ENCODE assay signal across 15 cellular contexts in the genomic region with DNA sequence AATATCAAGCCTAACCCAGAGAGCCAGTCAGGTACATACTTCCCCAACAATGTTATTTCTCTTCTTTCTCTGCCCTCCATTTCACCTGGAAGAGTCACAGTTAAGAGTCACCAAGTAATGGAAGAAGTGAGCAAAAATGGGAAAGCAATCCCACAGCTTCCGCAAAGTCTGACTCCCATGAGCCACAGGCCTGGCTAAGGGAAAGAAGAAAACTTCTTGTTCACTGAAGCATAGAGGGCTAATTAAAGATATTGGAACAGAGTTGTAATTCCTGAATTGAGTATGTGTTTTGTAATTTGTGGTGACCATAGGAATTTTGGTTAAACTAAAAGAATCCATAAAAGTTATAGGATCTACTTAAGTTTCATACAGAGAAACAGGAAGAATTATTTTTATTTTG.
DNase-seq lines count a peak whose midpoint lies in the region; ATAC-seq, FAIRE-seq and TF ChIP-seq lines count a peak whose summit lies in the region.
"Had no signal": no experiment of that assay in that cellular context is flagged by ENCODE, and none has a peak within 500 bp of the region (broad histone marks: within the 10 kb centered on the region; RNA-seq: fewer than 3 reads in every experiment).

No MANE protein-coding gene starts in this region.

- no peak overlapping the region for H3K4me3 Mint-ChIP-seq in GM23338
- no peak overlapping the region for H3K4me3 Mint-ChIP-seq in astrocyte (ENCODE audit: unreplicated experiment)
- H3K4me3 Mint-ChIP-seq in nephron progenitor cell, result no peak overlapping the region
- no peak overlapping the region for H3K4me3 Mint-ChIP-seq in activated naive CD4-positive, alpha-beta T cell treated with anti-CD3 and anti-CD28 coated beads, Interleukin-2, amount 10 ng/mL, durations not matched to agents 7 days and 5 days
- H3K4me3 Mint-ChIP-seq: CD8-positive, alpha-beta memory T cell; H9 had no signal

- no peak for TF ChIP-seq CTCF in GM23338 (conservative IDR thresholded peaks at IDR 0.05; ENCODE audit: low read depth in 2 of 2)
- TF ChIP-seq CTCF in astrocyte (IDR thresholded peaks at IDR 0.05; ENCODE audit: insufficient read depth, low read depth, low read length), result no peak
- no peak for TF ChIP-seq CTCF in H1 (IDR thresholded peaks at IDR 0.05; ENCODE audit: control extremely low read depth in 1 of 3, insufficient read depth in 1 of 3, low read depth in 1 of 3, low read length in 3 of 3)
- TF ChIP-seq CTCF in nephron progenitor cell (IDR thresholded peaks at IDR 0.05), result no peak
- TF ChIP-seq CTCF in GM13977 (IDR thresholded peaks at IDR 0.05; ENCODE audit: extremely low read depth, insufficient read depth, missing control alignments), result no peak

- no peak overlapping the region for H2BK12ac ChIP-seq in H1 (ENCODE audit: low read depth, low read length)

- H3K4me2 ChIP-seq in GM23338 (no peak overlapping the region), astrocyte (ENCODE audit: low read length) (no peak overlapping the region), H1 (ENCODE audit: insufficient read depth in 1 of 2, low read depth in 2 of 2, low read length in 2 of 2) (no peak overlapping the region)

- H3K4me3 ChIP-seq in GM23338 (no peak overlapping the region), astrocyte (ENCODE audit: insufficient read depth, low read depth, low read length) (no peak overlapping the region), H1 (ENCODE audit: extremely low read depth in 1 of 4, insufficient read depth in 2 of 4, low read depth in 3 of 4, low read length in 4 of 4) (no peak overlapping the region)
- H3K4me3 ChIP-seq: GM23248 had no signal

- no peaks in the 10 kb centered on the region for H3F3A ChIP-seq in GM23338 (replicated peaks; ENCODE audit: low read depth)

- no peaks in the 10 kb centered on the region for H3K79me1 ChIP-seq in H1 (ENCODE audit: low read depth, low read length)

- H3K27ac Mint-ChIP-seq in GM23338, result no peak overlapping the region
- H3K27ac Mint-ChIP-seq in astrocyte (ENCODE audit: unreplicated experiment), result no peak overlapping the region
- H3K27ac Mint-ChIP-seq in nephron progenitor cell, result peak overlapping the region; percentile 45
- no peak overlapping the region for H3K27ac Mint-ChIP-seq in activated naive CD4-positive, alpha-beta T cell treated with anti-CD3 and anti-CD28 coated beads, Interleukin-2, amount 10 ng/mL, durations not matched to agents 7 days and 5 days
- H3K27ac Mint-ChIP-seq: CD8-positive, alpha-beta memory T cell; H9 had no signal

- no peak for TF ChIP-seq RAD21 in H1 (IDR thresholded peaks at IDR 0.05 in 1 of 2, conservative IDR thresholded peaks at IDR 0.05 in 1 of 2; ENCODE audit: low read depth in 2 of 2, low read length in 2 of 2)

- WGBS in H1 (ENCODE audit: extremely low coverage in 1 of 2, insufficient coverage in 1 of 2, insufficient read length in 1 of 2, insufficient replicate concordance in 2 of 2, low coverage in 1 of 2, low lambda C conversion rate in 2 of 2, missing lambda C conversion rate in 1 of 2), 2 experiments, result 88% methylated on average over 1 of the region's 1 CpG; no CpG with 5 or more reads in 1 of the 2 experiments

- H3K9me2 ChIP-seq in GM23338 (ENCODE audit: insufficient read depth), result no peaks in the 10 kb centered on the region

- no peak overlapping the region for H2AK5ac ChIP-seq in H1 (ENCODE audit: low read depth, low read length)

- peak overlapping the region; percentile 9; the same call in 1 of the 2 replicates for H2AFZ ChIP-seq in GM23338
- no peak overlapping the region for H2AFZ ChIP-seq in astrocyte (ENCODE audit: low read depth, low read length)
- 0 out of 2 replicates have a peak overlapping the region, but pooled peaks have one; percentile 16 for H2AFZ ChIP-seq in H1 (ENCODE audit: low read length)
- H2AFZ ChIP-seq: GM23248 had no signal

- no peak overlapping the region for H3K27ac ChIP-seq in GM23338 (ENCODE audit: low read depth)
- H3K27ac ChIP-seq in astrocyte (ENCODE audit: low read depth, low read length), result no peak overlapping the region
- no peak overlapping the region for H3K27ac ChIP-seq in H1 (ENCODE audit: low read depth, low read length)
- H3K27ac ChIP-seq: 22Rv1, GM23248 had no signal

- H2BK5ac ChIP-seq in H1 (ENCODE audit: low read depth, low read length), result no peak overlapping the region

- no peak for ATAC-seq in GM23338

- H4K20me1 ChIP-seq in GM23338 (replicated peaks; ENCODE audit: insufficient read depth) (no peaks in the 10 kb centered on the region), astrocyte (ENCODE audit: insufficient read depth, low read length) (no peaks in the 10 kb centered on the region), H1 (replicated peaks in 1 of 2; ENCODE audit: control insufficient read depth in 1 of 2, insufficient read depth in 2 of 2, low read length in 2 of 2) (no peaks in the 10 kb centered on the region)

- H4K5ac ChIP-seq in H1 (ENCODE audit: insufficient read length, low read depth, low read length), result no peak overlapping the region

- no peak overlapping the region for H4K91ac ChIP-seq in H1 (replicated peaks; ENCODE audit: insufficient read length, low read length)

- H3K79me2 ChIP-seq in GM23338 (replicated peaks; ENCODE audit: insufficient read depth) (no peaks in the 10 kb centered on the region), astrocyte (ENCODE audit: insufficient read depth, low read length) (no peaks in the 10 kb centered on the region), H1 (ENCODE audit: control insufficient read depth in 1 of 2, insufficient read depth in 2 of 2, low read length in 2 of 2) (no peaks in the 10 kb centered on the region)

- H3K23me2 ChIP-seq in H1 (ENCODE audit: low read depth, low read length), result no peaks in the 10 kb centered on the region

- no peak overlapping the region for H2BK120ac ChIP-seq in H1 (replicated peaks; ENCODE audit: low read depth, low read length)

- H3K27me3 Mint-ChIP-seq in GM23338 (ENCODE audit: insufficient read depth, low read depth, poor library complexity) (no peaks in the 10 kb centered on the region), astrocyte (ENCODE audit: low read depth, unreplicated experiment) (no peaks in the 10 kb centered on the region), nephron progenitor cell (ENCODE audit: low read depth, poor library complexity) (peaks cover 11% of the 10 kb centered on the region)
- no peaks in the 10 kb centered on the region for H3K27me3 Mint-ChIP-seq in activated naive CD4-positive, alpha-beta T cell treated with anti-CD3 and anti-CD28 coated beads, Interleukin-2, amount 10 ng/mL, durations not matched to agents 7 days and 5 days
- H3K27me3 Mint-ChIP-seq: CD8-positive, alpha-beta memory T cell had no signal

- DNase-seq in GM23338 (ENCODE audit: low spot score) (no peak), astrocyte (ENCODE audit: low read depth) (peak; percentile 20), H1 (ENCODE audit: low read depth in 1 of 2, low spot score in 2 of 2) (no peak), nephron progenitor cell (no peak), GM13977 (ENCODE audit: low spot score) (no peak), NCI-H146 (lab: John Stamatoyannopoulos, UW) (no peak), NCI-H748 treated with DMSO at 0.1 percent for 48 hours (lab: John Stamatoyannopoulos, UW) (no peak)
- DNase-seq in activated naive CD4-positive, alpha-beta T cell treated with anti-CD3 and anti-CD28 coated beads, Interleukin-2, amount 10 ng/mL, durations not matched to agents 7 days and 5 days, result no peak
- DNase-seq: Caco-2; CD8-positive, alpha-beta memory T cell; DMS53; GF-D8; GM23248; H9 had no signal

- TF ChIP-seq EP300 in H1 (IDR thresholded peaks at IDR 0.05; ENCODE audit: borderline replicate concordance in 1 of 2, low read depth in 2 of 2, low read length in 2 of 2), result no peak

- no peaks in the 10 kb centered on the region for H3K4me1 ChIP-seq in GM23338 (ENCODE audit: insufficient read depth)
- no peaks in the 10 kb centered on the region for H3K4me1 ChIP-seq in astrocyte (ENCODE audit: insufficient read depth, low read length)
- H3K4me1 ChIP-seq in H1 (replicated peaks in 1 of 4; ENCODE audit: control insufficient read depth in 3 of 4, insufficient read depth in 4 of 4, low read length in 3 of 4), result no peaks in the 10 kb centered on the region

- H3K14ac ChIP-seq in H1 (ENCODE audit: insufficient read length), result no peak overlapping the region

- H3K18ac ChIP-seq in H1 (ENCODE audit: extremely low read depth, low read length), result no peak overlapping the region

- CTCF ChIA-PET in H1 (lab: Charles Lee; ENCODE audit: partially characterized antibody), result no interaction called here
- CTCF ChIA-PET in activated naive CD4-positive, alpha-beta T cell treated with anti-CD3 and anti-CD28 coated beads, Interleukin-2, amount 10 ng/mL, durations not matched to agents 7 days and 5 days (lab: Charles Lee), result no interaction called here

- H3K36me3 ChIP-seq in GM23338 (ENCODE audit: insufficient read depth), result no peaks in the 10 kb centered on the region
- no peaks in the 10 kb centered on the region for H3K36me3 ChIP-seq in astrocyte (ENCODE audit: insufficient read depth, low read length)
- H3K36me3 ChIP-seq in H1 (ENCODE audit: control insufficient read depth in 2 of 4, insufficient read depth in 4 of 4, low read length in 3 of 4), result no peaks in the 10 kb centered on the region

- H2BK15ac ChIP-seq in H1 (ENCODE audit: low read length), result no peak overlapping the region

- H3K9ac ChIP-seq in astrocyte (ENCODE audit: low read length), result no peak overlapping the region
- H3K9ac ChIP-seq in H1 (replicated peaks in 1 of 4; ENCODE audit: extremely low read depth in 1 of 4, low read depth in 3 of 4, low read length in 3 of 4), result no peak overlapping the region
- H3K9ac ChIP-seq: GM23248 had no signal

- no peak overlapping the region for H4K8ac ChIP-seq in H1 (ENCODE audit: extremely low read depth, insufficient read depth, low read length)

- H3K4me1 Mint-ChIP-seq in GM23338 (no peaks in the 10 kb centered on the region), astrocyte (ENCODE audit: low read depth, unreplicated experiment) (peaks cover 10% of the 10 kb centered on the region), nephron progenitor cell (no peaks in the 10 kb centered on the region)
- H3K4me1 Mint-ChIP-seq in activated naive CD4-positive, alpha-beta T cell treated with anti-CD3 and anti-CD28 coated beads, Interleukin-2, amount 10 ng/mL, durations not matched to agents 7 days and 5 days, result no peaks in the 10 kb centered on the region
- H3K4me1 Mint-ChIP-seq: CD8-positive, alpha-beta memory T cell; H9 had no signal

- H3K36me3 Mint-ChIP-seq in GM23338 (ENCODE audit: low read depth) (no peaks in the 10 kb centered on the region), astrocyte (ENCODE audit: low read depth, unreplicated experiment) (no peaks in the 10 kb centered on the region), nephron progenitor cell (ENCODE audit: low read depth) (no peaks in the 10 kb centered on the region)
- no peaks in the 10 kb centered on the region for H3K36me3 Mint-ChIP-seq in activated naive CD4-positive, alpha-beta T cell treated with anti-CD3 and anti-CD28 coated beads, Interleukin-2, amount 10 ng/mL, durations not matched to agents 7 days and 5 days
- H3K36me3 Mint-ChIP-seq: CD8-positive, alpha-beta memory T cell had no signal

- in situ Hi-C loops in GM13977 (cut with MboI; ENCODE audit: low pct_unique_long_range_greater_than_20kb, low sequenced_read_pairs, unreplicated experiment), result no loop called here

- H3K9me3 ChIP-seq in astrocyte (ENCODE audit: insufficient read depth, low read depth, low read length), result no peaks in the 10 kb centered on the region
- no peaks in the 10 kb centered on the region for H3K9me3 ChIP-seq in H1 (ENCODE audit: insufficient read depth in 2 of 2, low read depth in 1 of 2, low read length in 1 of 2)
- H3K9me3 ChIP-seq: Caco-2 had no signal

- TF ChIP-seq POLR2A in H1 (IDR thresholded peaks at IDR 0.05; ENCODE audit: control extremely low read depth in 1 of 2, low read depth in 2 of 2, low read length in 2 of 2), result no peak

- FAIRE-seq in astrocyte (lab: Jason Lieb, UNC) (no peak), H1 (lab: Jason Lieb, UNC) (no peak)

- H3K9me3 Mint-ChIP-seq in GM23338 (no peaks in the 10 kb centered on the region; the same call in 2 of the 3 replicates), astrocyte (ENCODE audit: unreplicated experiment) (no peaks in the 10 kb centered on the region), nephron progenitor cell (no peaks in the 10 kb centered on the region)
- peaks cover 6% of the 10 kb centered on the region for H3K9me3 Mint-ChIP-seq in activated naive CD4-positive, alpha-beta T cell treated with anti-CD3 and anti-CD28 coated beads, Interleukin-2, amount 10 ng/mL, durations not matched to agents 7 days and 5 days
- H3K9me3 Mint-ChIP-seq: H9 had no signal

- no peak overlapping the region for H3K4ac ChIP-seq in H1 (replicated peaks; ENCODE audit: insufficient read length, low read depth, low read length)

- H2BK20ac ChIP-seq in H1 (ENCODE audit: low read length), result no peak overlapping the region

- no peak overlapping the region for H3K56ac ChIP-seq in H1 (replicated peaks; ENCODE audit: insufficient read length, low read depth, low read length)

- no peaks in the 10 kb centered on the region for H3K27me3 ChIP-seq in GM23338 (ENCODE audit: insufficient read depth)
- no peaks in the 10 kb centered on the region for H3K27me3 ChIP-seq in astrocyte (ENCODE audit: insufficient read depth, low read length)
- peaks cover 0 to 1% (median 0%) of the 10 kb centered on the region in 4 experiments; a peak in 1 of 7 replicates for H3K27me3 ChIP-seq in H1 (replicated peaks in 1 of 4; ENCODE audit: control insufficient read depth in 3 of 4, extremely low read depth in 1 of 4, insufficient read depth in 3 of 4, low read length in 3 of 4)

- H3K23ac ChIP-seq in H1 (ENCODE audit: insufficient read length), result no peak overlapping the region

- POLR2A ChIA-PET in H1 (lab: Charles Lee; ENCODE audit: partially characterized antibody), result interaction anchor here (0.6 kb wide), 1 partner anchor 74 kb away, joined by 3 read pairs; no protein-coding TSS in a partner anchor
